ENCODE assay signal across 8 cellular contexts in genomic region chr6:157981395-157982296, GRCh38. TPM values are rescaled to one million over a fixed set of nuclear protein-coding genes. Genes with fewer than 3 reads are reported as not detected.
A peak's percentile ranks its signal among the peaks of the same experiment; 100 is the strongest.
DNase-seq lines count a peak whose midpoint lies in the region; ATAC-seq, FAIRE-seq and TF ChIP-seq lines count a peak whose summit lies in the region.

Gene SYNJ2 (plus strand): TSS chr6:157981863. CDS start chr6:157981962, 99 bp downstream.

- TF ChIP-seq CTCF in coronary artery (IDR thresholded peaks at IDR 0.05): peak; percentile 50
- TF ChIP-seq CTCF in HepG2 (CRISPR knock-in tag; IDR thresholded peaks at IDR 0.05): peak; percentile 79

- TF ChIP-seq EP300 in HepG2 (IDR thresholded peaks at IDR 0.05; ENCODE audit: low read depth in 2 of 2, low read length in 2 of 2) (peak; percentile 50 to 77), HepG2 (CRISPR knock-in tag; IDR thresholded peaks at IDR 0.05; ENCODE audit: borderline replicate concordance) (peak; percentile 7; the same call in 1 of the 2 replicates)

- H3K79me2 ChIP-seq in HepG2 (ENCODE audit: insufficient read depth, low read length): peaks cover 40% of the 10 kb centered on the region

- peak in 1 of 2 experiments; percentile 55; a peak in 1 of 4 replicates for TF ChIP-seq POLR2A in HepG2 (IDR thresholded peaks at IDR 0.05; ENCODE audit: insufficient read depth in 1 of 2, low read depth in 2 of 2, low read length in 2 of 2)

- no peaks in the 10 kb centered on the region; a peak in 1 of 5 replicates for H3K36me3 ChIP-seq in HepG2 (replicated peaks in 1 of 2; ENCODE audit: control insufficient read depth in 1 of 2, insufficient read depth in 2 of 2, low read length in 2 of 2)

- H3K27me3 ChIP-seq in HepG2 (ENCODE audit: control insufficient read depth in 1 of 2, insufficient read depth in 2 of 2, low read length in 2 of 2): peaks cover 6 to 9% of the 10 kb centered on the region in 2 experiments; a peak in 4 of 5 replicates

- no peak for FAIRE-seq in HepG2 (lab: Jason Lieb, UNC)

- intact Hi-C loops in HepG2 (cut with micrococcal nuclease; ENCODE audit: unreplicated experiment): loop anchor here (1.0 kb wide), 1 partner anchor 91 kb away; no protein-coding TSS in a partner anchor

- no TSS peak for BruUV-seq in HepG2 (replicated peaks; lab: Mats Ljungman, UMichigan)

- no peak within 1 kb of the TSS for H2AFZ ChIP-seq in HepG2 (ENCODE audit: low read length)

- DNase-seq in NCI-H2227 (lab: John Stamatoyannopoulos, UW; ENCODE audit: unreplicated experiment) (peak; percentile 71), NCI-H2227 treated with DMSO at 0.1 percent for 48 hours (lab: John Stamatoyannopoulos, UW) (no peak), NCI-H2171 (lab: John Stamatoyannopoulos, UW) (peak; percentile 40), coronary artery (ENCODE audit: low spot score) (peak; percentile 84), HepG2 (ENCODE audit: low spot score) (peak; percentile 83)
- DNase-seq in activated CD4-positive, alpha-beta T cell treated with anti-CD3 and anti-CD28 coated beads for 4 hours: peak; percentile 87
- peak; percentile 80 for DNase-seq in stimulated activated CD4-positive, alpha-beta T cell treated with anti-CD3 and anti-CD28 coated beads, Interleukin-4, amount 100 ng/mL, for 24 hours

- POLR2A ChIA-PET in HepG2 (lab: Yijun Ruan, JAX): interaction anchor here (0.8 to 16.1 kb wide), 6 partner anchors 12 to 89 kb away, joined by 3 to 345 read pairs (median 8); no protein-coding TSS in a partner anchor

- TF ChIP-seq RAD21 in HepG2 (CRISPR knock-in tag; IDR thresholded peaks at IDR 0.05): peak; percentile 88

- no peaks in the 10 kb centered on the region for H4K20me1 ChIP-seq in HepG2 (ENCODE audit: insufficient read depth, low read length)

- peak within 1 kb of the TSS; percentile 78 to 88 for H3K27ac ChIP-seq in coronary artery
- H3K27ac ChIP-seq in HepG2 (ENCODE audit: extremely low read length, insufficient read depth, low read length): peak within 1 kb of the TSS; percentile 96

- in situ Hi-C loops in HepG2 (cut with HindIII; ENCODE audit: extremely low pct_ligation_motif_present, low pct_unique_long_range_greater_than_20kb): loop anchor here (5.0 kb wide), 1 partner anchor 91 kb away; no protein-coding TSS in a partner anchor

- 5% methylated on average over 21 of the region's 108 CpGs for WGBS in HepG2 (ENCODE audit: low lambda C conversion rate)

- H3K4me3 ChIP-seq in coronary artery (peak within 1 kb of the TSS; percentile 94), HepG2 (replicated peaks in 1 of 3; ENCODE audit: insufficient read depth in 1 of 3, low read depth in 2 of 3, low read length in 3 of 3) (peak within 1 kb of the TSS; percentile 70 to 88 (median 77))

- peaks cover 82% of the 10 kb centered on the region for H3K4me1 ChIP-seq in HepG2 (ENCODE audit: insufficient read depth, low read length)

- H3K9me3 ChIP-seq in HepG2 (ENCODE audit: low read length): no peaks in the 10 kb centered on the region

- H3K9ac ChIP-seq in HepG2 (ENCODE audit: insufficient read depth, low read depth, low read length): peak within 1 kb of the TSS; percentile 97

- peak within 1 kb of the TSS; percentile 95 for H3K4me2 ChIP-seq in HepG2 (ENCODE audit: low read depth, low read length)

- CTCF ChIA-PET in HepG2 (lab: Yijun Ruan, JAX; ENCODE audit: low intra/inter-chr PET ratio, low total read pairs): interaction anchor here (2.9 kb wide), 1 partner anchor 91 kb away, joined by 19 read pairs; no protein-coding TSS in a partner anchor

- ATAC-seq in HG02943 (IDR thresholded peaks at IDR 0.05; ENCODE audit: low read depth, unreplicated experiment) (peak; percentile 66), HepG2 (peak; percentile 76)

TF ChIP-seq in HepG2, 621 proteins besides CTCF, POLR2A, EP300 and RAD21 (continues in another document):
- no peak for TF ChIP-seq ZNF180 (CRISPR knock-in tag; IDR thresholded peaks at IDR 0.05; ENCODE audit: borderline replicate concordance, low read depth)
- no peak for TF ChIP-seq MEF2D (CRISPR knock-in tag; IDR thresholded peaks at IDR 0.05)
- TF ChIP-seq CEBPB (IDR thresholded peaks at IDR 0.05; ENCODE audit: borderline replicate concordance, low read depth, low read length): no peak
- peak; percentile 93 for TF ChIP-seq HES4 (CRISPR knock-in tag; IDR thresholded peaks at IDR 0.05; ENCODE audit: borderline replicate concordance)
- TF ChIP-seq ZBTB38 (CRISPR knock-in tag; IDR thresholded peaks at IDR 0.05): no peak; the same call in none of the 2 replicates
- 0 out of 2 replicates have a peak, but pooled peaks have one; percentile 16 for TF ChIP-seq THAP8 (CRISPR knock-in tag; IDR thresholded peaks at IDR 0.05; ENCODE audit: borderline replicate concordance)
- TF ChIP-seq LBX2 (CRISPR knock-in tag; IDR thresholded peaks at IDR 0.05; ENCODE audit: borderline replicate concordance): peak; percentile 50
- TF ChIP-seq ZBTB3 (CRISPR knock-in tag; IDR thresholded peaks at IDR 0.05; ENCODE audit: borderline replicate concordance, low read depth): no peak
- peak; percentile 88 for TF ChIP-seq SKI (IDR thresholded peaks at IDR 0.05; ENCODE audit: partially characterized antibody)
- no peak; the same call in none of the 2 replicates for TF ChIP-seq THRA (CRISPR knock-in tag; IDR thresholded peaks at IDR 0.05; ENCODE audit: borderline replicate concordance)
- TF ChIP-seq ZNF790 (CRISPR knock-in tag; IDR thresholded peaks at IDR 0.05; ENCODE audit: borderline replicate concordance): peak; percentile 73; the same call in 1 of the 2 replicates
- peak; percentile 18 for TF ChIP-seq ZNF883 (CRISPR knock-in tag; IDR thresholded peaks at IDR 0.05; ENCODE audit: not compliant biosample characterization)

RNA-seq across cellular contexts. Expression of gene SYNJ2, which starts in this region (rescaled TPM):
- 39.0 and 39.1 TPM in 2 replicates for total RNA-seq in HepG2 (2016; rRNA removed; fragmentation: Illumina TruSeq; extraction: Trizol)
- total RNA-seq in HepG2 (2016; cell fraction: cytosol; rRNA removed; fragmentation: Illumina TruSeq; extraction: Trizol; ENCODE audit: low read depth): 50.4 and 51.2 TPM in 2 replicates
- 32.6 and 44.6 TPM in 2 replicates for total RNA-seq in HepG2 (2016; cell fraction: insoluble cytoplasmic fraction; rRNA removed; fragmentation: Illumina TruSeq; extraction: Trizol)
- total RNA-seq in HepG2 (2016; cell fraction: membrane; rRNA removed; fragmentation: Illumina TruSeq; extraction: Trizol): 52.4 and 52.9 TPM in 2 replicates
- total RNA-seq in HepG2 (2016; cell fraction: nucleus; rRNA removed; fragmentation: Illumina TruSeq; extraction: Trizol): 33.3 and 38.2 TPM in 2 replicates
- polyA plus RNA-seq in HepG2 (2011; rRNA removed): 57.6 and 59.5 TPM in 2 replicates
- polyA plus RNA-seq in HepG2 (2011; cell fraction: cytosol; rRNA removed): 44.7 and 49.0 TPM in 2 replicates
- 85.9 and 86.7 TPM in 2 replicates for polyA plus RNA-seq in HepG2 (2011; cell fraction: nucleus; rRNA removed)
- 53.7 and 59.9 TPM in 2 replicates for polyA plus RNA-seq in HepG2 (2012)
- polyA plus RNA-seq in HepG2 (2016; cell fraction: cytosol; fragmentation: Illumina TruSeq; extraction: Trizol; ENCODE audit: low read depth): 53.0 and 54.8 TPM in 2 replicates
- polyA plus RNA-seq in HepG2 (2016; cell fraction: insoluble cytoplasmic fraction; fragmentation: Illumina TruSeq; extraction: Trizol; ENCODE audit: low read depth): 28.2 and 29.0 TPM in 2 replicates
- polyA plus RNA-seq in HepG2 (2016; cell fraction: membrane; fragmentation: Illumina TruSeq; extraction: Trizol; ENCODE audit: low read depth): 41.5 and 42.8 TPM in 2 replicates
- 49.3 and 52.0 TPM in 2 replicates for polyA plus RNA-seq in HepG2 (2016; cell fraction: nucleus; fragmentation: Illumina TruSeq; extraction: Trizol; ENCODE audit: insufficient read depth, low read depth)
- 21.9 and 161 TPM in 2 replicates for polyA minus RNA-seq in HepG2 (2011; rRNA and poly(A)+ RNA removed; ENCODE audit: low replicate concordance)
- 57.2 and 71.5 TPM in 2 replicates for polyA minus RNA-seq in HepG2 (2011; cell fraction: cytosol; rRNA and poly(A)+ RNA removed)
- 135 and 148 TPM in 2 replicates for polyA minus RNA-seq in HepG2 (2011; cell fraction: nucleus; rRNA and poly(A)+ RNA removed)
